ENCODE assay signal across 12 cellular contexts in the genomic region with DNA sequence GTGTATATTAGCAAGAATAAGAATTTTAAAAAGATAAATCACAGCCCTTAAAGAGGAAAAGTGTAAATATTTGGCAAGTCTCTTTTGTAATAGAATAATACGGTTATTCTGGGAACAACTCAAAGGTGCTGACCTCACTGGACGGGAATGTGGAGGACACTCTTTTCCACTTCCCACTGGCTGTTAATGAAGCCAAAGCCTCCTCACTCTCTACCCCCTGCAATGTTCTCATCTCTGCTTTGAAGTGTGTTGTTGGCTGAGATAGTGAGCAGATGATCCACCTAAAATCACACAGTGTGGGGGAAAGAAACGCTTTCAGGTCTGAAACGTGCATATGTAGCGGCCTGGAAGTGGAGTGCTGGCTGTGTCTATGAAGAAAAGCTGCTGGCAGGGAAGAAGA. TPM values are rescaled to one million over a fixed set of nuclear protein-coding genes. Genes with fewer than 3 reads are reported as not detected.
DNase-seq lines count a peak whose midpoint lies in the region; ATAC-seq and FAIRE-seq lines count a peak whose summit lies in the region.
"Had no signal": no experiment of that assay in that cellular context is flagged by ENCODE, and none has a peak within 500 bp of the region (broad histone marks: within the 10 kb centered on the region; RNA-seq: fewer than 3 reads in every experiment).

No MANE protein-coding gene starts in this region.

- no peaks in the 10 kb centered on the region for H3K27me3 Mint-ChIP-seq in T-helper 17 cell
- H3K27me3 Mint-ChIP-seq: activated CD4-positive, alpha-beta T cell treated with anti-CD3 and anti-CD28 coated beads, Interleukin-2, amount 10 ng/mL, durations not matched to agents 7 days and 5 days; dendritic cell treated with granulocyte-macrophage colony-stimulating factor and Interleukin-4, amounts not matched to agents 40 ng/mL and 50 ng/mL, for 4 days; IgD-negative memory B cell had no signal

- DNase-seq in DMS53 (lab: John Stamatoyannopoulos, UW) (peak; percentile 31), DMS53 treated with DMSO at 0.1 percent for 48 hours (lab: John Stamatoyannopoulos, UW; ENCODE audit: unreplicated experiment) (no peak), astrocyte of the hippocampus (ENCODE audit: low read depth, low spot score) (peak; percentile 82), iPS-NIHi7 (ENCODE audit: extremely low spot score) (peak; percentile 37), smooth muscle cell of the brain vasculature (ENCODE audit: low read depth, low spot score) (peak; percentile 49), NCI-H510A treated with DMSO at 0.1 percent for 48 hours (lab: John Stamatoyannopoulos, UW) (no peak), frontal cortex (ENCODE audit: low spot score in 2 of 2) (no peak), T-helper 17 cell (no peak)
- DNase-seq: activated CD4-positive, alpha-beta T cell treated with anti-CD3 and anti-CD28 coated beads, Interleukin-2, amount 10 ng/mL, durations not matched to agents 7 days and 5 days had no signal

- FAIRE-seq in frontal cortex (lab: Jason Lieb, UNC) = no peak
- FAIRE-seq: GM12892 had no signal

- H3K9me3 ChIP-seq in T-helper 17 cell (ENCODE audit: control insufficient read depth, low read length, poor library complexity, severe bottlenecking) = no peaks in the 10 kb centered on the region

- peaks cover 8% of the 10 kb centered on the region for H3K4me1 Mint-ChIP-seq in T-helper 17 cell
- H3K4me1 Mint-ChIP-seq: activated CD4-positive, alpha-beta T cell treated with anti-CD3 and anti-CD28 coated beads, Interleukin-2, amount 10 ng/mL, durations not matched to agents 7 days and 5 days had no signal

- no peak overlapping the region for H3K27ac Mint-ChIP-seq in T-helper 17 cell
- H3K27ac Mint-ChIP-seq: activated CD4-positive, alpha-beta T cell treated with anti-CD3 and anti-CD28 coated beads, Interleukin-2, amount 10 ng/mL, durations not matched to agents 7 days and 5 days; dendritic cell treated with granulocyte-macrophage colony-stimulating factor and Interleukin-4, amounts not matched to agents 40 ng/mL and 50 ng/mL, for 4 days had no signal

- no peak for ATAC-seq in T-helper 17 cell

- no peak overlapping the region for H3K4me3 Mint-ChIP-seq in T-helper 17 cell
- H3K4me3 Mint-ChIP-seq: activated CD4-positive, alpha-beta T cell treated with anti-CD3 and anti-CD28 coated beads, Interleukin-2, amount 10 ng/mL, durations not matched to agents 7 days and 5 days; dendritic cell treated with granulocyte-macrophage colony-stimulating factor and Interleukin-4, amounts not matched to agents 40 ng/mL and 50 ng/mL, for 4 days; IgD-negative memory B cell had no signal

- H3K36me3 Mint-ChIP-seq in T-helper 17 cell (ENCODE audit: low read depth) = peaks cover 12% of the 10 kb centered on the region

RNA-seq across cellular contexts. Expression of a gene that starts 49.1 kb away (rescaled TPM):
- 87.2 TPM for total RNA-seq in frontal cortex
- total RNA-seq in T-helper 17 cell = 10 to 100 TPM; 56.5 to 59.0 TPM

Comparison
In these comparisons a context has a peak if more than half of its experiments do, and no peak if none do; other contexts are left out.
1. DNase-seq: peak in DMS53 (single experiment), astrocyte of the hippocampus (single experiment), iPS-NIHi7 (single experiment) and smooth muscle cell of the brain vasculature (single experiment); none in DMS53 treated with DMSO at 0.1 percent for 48 hours (single experiment), NCI-H510A treated with DMSO at 0.1 percent for 48 hours (single experiment), frontal cortex (0 of 2) and T-helper 17 cell (0 of 3).